ENCODE assay signal across 7 cellular contexts in genomic region chr2:219442206-219443015, GRCh38. TPM values are rescaled to one million over a fixed set of nuclear protein-coding genes. Genes with fewer than 3 reads are reported as not detected.
DNase-seq lines count a peak whose midpoint lies in the region; ATAC-seq and TF ChIP-seq lines count a peak whose summit lies in the region.

No MANE protein-coding gene starts in this region.

- H3K9ac ChIP-seq in skeletal muscle tissue (ENCODE audit: low read depth in 1 of 3, low read length in 3 of 3) = peak overlapping the region; percentile 2 to 64 (median 12)

- H3K27me3 ChIP-seq in WERI-Rb-1 (ENCODE audit: insufficient read depth, low read depth, severe bottlenecking) (no peaks in the 10 kb centered on the region), left ventricle myocardium inferior (ENCODE audit: low read depth) (peaks cover 82% of the 10 kb centered on the region), skeletal muscle tissue (ENCODE audit: control insufficient read depth in 3 of 3, insufficient read depth in 3 of 3, low read length in 3 of 3) (peaks cover 0 to 8% (median 7%) of the 10 kb centered on the region in 3 donors)

- H3K27ac ChIP-seq in HEK293 (ENCODE audit: extremely low read depth, low read depth, low read length) = no peak overlapping the region; the same call in 1 of the 2 replicates
- peak overlapping the region; percentile 39; the same call in 1 of the 2 replicates for H3K27ac ChIP-seq in WERI-Rb-1
- peak overlapping the region; percentile 78 for H3K27ac ChIP-seq in left ventricle myocardium inferior (replicated peaks)
- H3K27ac ChIP-seq in skeletal muscle tissue (ENCODE audit: low read depth, low read length) = no peak overlapping the region

- no peak for DNase-seq in WERI-Rb-1
- DNase-seq in left ventricle myocardium inferior = no peak

- CTCF ChIA-PET in HEK293 (lab: Yijun Ruan, JAX) = interaction anchor here (0.6 to 4.1 kb wide), 7 partner anchors 7 to 99 kb away, joined by 3 to 24 read pairs (median 3); no protein-coding TSS in a partner anchor

- H3K36me3 ChIP-seq in HEK293 (ENCODE audit: control insufficient read depth in 2 of 2, insufficient read depth in 1 of 2, low read length in 2 of 2) (peaks cover 0 to 10% of the 10 kb centered on the region in 2 experiments; a peak in 1 of 3 replicates), WERI-Rb-1 (no peaks in the 10 kb centered on the region), left ventricle myocardium inferior (no peaks in the 10 kb centered on the region), skeletal muscle tissue (ENCODE audit: control insufficient read depth in 3 of 3, insufficient read depth in 3 of 3, low read length in 3 of 3) (peaks cover 16 to 24% (median 23%) of the 10 kb centered on the region in 3 donors)

- TF ChIP-seq CTCF in HEK293 (tag by site-specific recombination; IDR thresholded peaks at IDR 0.05) (no peak), WERI-Rb-1 (IDR thresholded peaks at IDR 0.05; ENCODE audit: low read depth, low read length) (no peak), left ventricle myocardium inferior (IDR thresholded peaks at IDR 0.05; ENCODE audit: borderline replicate concordance) (no peak)

- H3K4me1 ChIP-seq in HEK293 (ENCODE audit: control insufficient read depth, insufficient read depth, low read length) (no peaks in the 10 kb centered on the region), left ventricle myocardium inferior (peaks cover 66% of the 10 kb centered on the region), skeletal muscle tissue (ENCODE audit: control insufficient read depth in 3 of 3, insufficient read depth in 3 of 3, low read length in 3 of 3) (peaks cover 70 to 88% (median 70%) of the 10 kb centered on the region in 3 donors)

- intact Hi-C loops in left ventricle myocardium inferior (cut with micrococcal nuclease) = no loop called here

- H3K4me3 ChIP-seq in HEK293 (ENCODE audit: low read depth, low read length) = peak overlapping the region; percentile 55
- H3K4me3 ChIP-seq in WERI-Rb-1 (ENCODE audit: low read depth, low read length) = peak overlapping the region; percentile 44
- peak overlapping the region; percentile 67 for H3K4me3 ChIP-seq in left ventricle myocardium inferior
- peak overlapping the region in 1 of 3 donors; percentile 17 for H3K4me3 ChIP-seq in skeletal muscle tissue (ENCODE audit: low read length in 3 of 3)

- ATAC-seq in GM21619 (IDR thresholded peaks at IDR 0.05; ENCODE audit: unreplicated experiment) (no peak), HG02840 (IDR thresholded peaks at IDR 0.05; ENCODE audit: low FRiP score, unreplicated experiment) (no peak), HG03521 (IDR thresholded peaks at IDR 0.05; ENCODE audit: unreplicated experiment) (no peak)

- POLR2A ChIA-PET in HEK293 (lab: Yijun Ruan, JAX) = interaction anchor here (0.7 to 1.3 kb wide), 6 partner anchors 11 to 129 kb away, joined by 3 to 6 read pairs (median 4); partner anchors contain the start of genes DNPEP and GMPPA

- H3K9me3 ChIP-seq in HEK293 (ENCODE audit: control insufficient read depth, insufficient read depth, low read depth, low read length) = no peaks in the 10 kb centered on the region
- no peaks in the 10 kb centered on the region for H3K9me3 ChIP-seq in WERI-Rb-1 (ENCODE audit: severe bottlenecking)
- no peaks in the 10 kb centered on the region for H3K9me3 ChIP-seq in left ventricle myocardium inferior (replicated peaks)
- no peaks in the 10 kb centered on the region for H3K9me3 ChIP-seq in skeletal muscle tissue (ENCODE audit: control insufficient read depth in 3 of 3, low read length in 3 of 3)

TF ChIP-seq in HEK293, 187 proteins besides CTCF, POLR2A, EP300 and RAD21:
- TF ChIP-seq ZNF302 (tag by site-specific recombination; IDR thresholded peaks at IDR 0.05; ENCODE audit: low read depth) (no peak), YY2 (tag by site-specific recombination; IDR thresholded peaks at IDR 0.05) (no peak), ZNF571 (tag by site-specific recombination; IDR thresholded peaks at IDR 0.05) (no peak), ZNF350 (tag by site-specific recombination; IDR thresholded peaks at IDR 0.05) (no peak), ZNF341 (tag by site-specific recombination; IDR thresholded peaks at IDR 0.05; ENCODE audit: low read depth) (peak; percentile 43), ZNF23 (tag by site-specific recombination; IDR thresholded peaks at IDR 0.05; ENCODE audit: borderline replicate concordance) (no peak), ZNF76 (tag by site-specific recombination; IDR thresholded peaks at IDR 0.05; ENCODE audit: borderline replicate concordance, low read depth) (no peak), PRDM10 (tag by site-specific recombination; IDR thresholded peaks at IDR 0.05) (0 out of 2 replicates have a peak, but pooled peaks have one; percentile 14), ZNF169 (tag by site-specific recombination; IDR thresholded peaks at IDR 0.05) (no peak), AEBP2 (tag by site-specific recombination; IDR thresholded peaks at IDR 0.05; ENCODE audit: borderline replicate concordance) (no peak), ZBTB8A (tag by site-specific recombination; IDR thresholded peaks at IDR 0.05) (peak; percentile 27; the same call in 1 of the 2 replicates)

RNA-seq across cellular contexts. Expression of gene SPEG, which starts 7.8 kb away (rescaled TPM):
- total RNA-seq in left ventricle myocardium inferior = 145 TPM
- total RNA-seq in skeletal muscle tissue = 95.5 TPM

RNA-seq across cellular contexts. Expression of gene DES, which starts 24.2 kb away (rescaled TPM):
- total RNA-seq in left ventricle myocardium inferior (15,954 TPM), skeletal muscle tissue (3,588 TPM)

RNA-seq across cellular contexts. Expression of gene DNPEP, which starts 54.7 kb away (rescaled TPM):
- total RNA-seq in left ventricle myocardium inferior (73.0 TPM), skeletal muscle tissue (25.1 TPM)

RNA-seq across cellular contexts. Expression of gene GMPPA, which starts 56.3 kb away (rescaled TPM):
- total RNA-seq in left ventricle myocardium inferior (22.0 TPM), skeletal muscle tissue (27.7 TPM)

Comparison
In these comparisons a context has a peak if more than half of its experiments do, and no peak if none do; other contexts are left out.
1. H3K27ac ChIP-seq: peak in WERI-Rb-1 (single experiment) and left ventricle myocardium inferior (single experiment); none in HEK293 (single experiment) and skeletal muscle tissue (single experiment).